1 cellular context compared by ENCODE assay signal in the genomic region with DNA sequence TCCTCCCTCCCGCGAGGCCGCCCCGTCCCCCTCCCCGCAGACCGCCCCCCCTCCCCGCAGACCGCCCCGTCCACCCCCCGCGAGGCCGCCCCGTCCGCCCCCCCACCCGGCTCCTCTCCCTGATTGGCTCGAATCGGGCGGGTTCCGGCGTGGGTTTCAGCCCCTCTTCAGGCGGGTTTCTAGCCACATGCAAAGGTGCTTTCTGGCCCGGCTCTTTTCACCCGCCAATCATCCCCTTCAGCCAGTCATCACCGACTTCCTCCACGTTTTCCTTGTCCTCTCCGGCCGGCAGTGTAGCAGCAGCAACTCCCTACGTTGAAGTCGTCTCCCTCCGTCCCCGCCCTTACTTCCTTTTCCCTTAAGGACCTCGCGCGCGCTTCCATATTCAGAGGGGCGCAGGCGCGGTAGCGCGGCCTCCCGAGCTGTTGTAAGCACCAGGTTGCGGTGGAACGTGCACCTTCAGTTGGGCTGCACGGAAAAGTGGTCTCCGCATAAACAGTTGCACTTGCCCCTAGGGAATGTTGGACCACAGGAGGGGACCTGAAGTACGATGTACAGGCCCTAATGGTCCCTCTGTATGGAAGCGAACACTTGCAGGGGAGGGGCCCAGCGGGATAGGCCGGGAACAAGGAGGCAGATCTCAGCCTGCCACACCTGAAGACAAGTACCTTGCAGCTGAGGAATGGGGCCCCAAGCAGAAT.
TF ChIP-seq lines count a peak whose summit lies in the region.

No MANE protein-coding gene starts in this region.

TF ChIP-seq in GM23338, 12 proteins besides CTCF, POLR2A, EP300 and RAD21:
- TF ChIP-seq, protein P1, sequence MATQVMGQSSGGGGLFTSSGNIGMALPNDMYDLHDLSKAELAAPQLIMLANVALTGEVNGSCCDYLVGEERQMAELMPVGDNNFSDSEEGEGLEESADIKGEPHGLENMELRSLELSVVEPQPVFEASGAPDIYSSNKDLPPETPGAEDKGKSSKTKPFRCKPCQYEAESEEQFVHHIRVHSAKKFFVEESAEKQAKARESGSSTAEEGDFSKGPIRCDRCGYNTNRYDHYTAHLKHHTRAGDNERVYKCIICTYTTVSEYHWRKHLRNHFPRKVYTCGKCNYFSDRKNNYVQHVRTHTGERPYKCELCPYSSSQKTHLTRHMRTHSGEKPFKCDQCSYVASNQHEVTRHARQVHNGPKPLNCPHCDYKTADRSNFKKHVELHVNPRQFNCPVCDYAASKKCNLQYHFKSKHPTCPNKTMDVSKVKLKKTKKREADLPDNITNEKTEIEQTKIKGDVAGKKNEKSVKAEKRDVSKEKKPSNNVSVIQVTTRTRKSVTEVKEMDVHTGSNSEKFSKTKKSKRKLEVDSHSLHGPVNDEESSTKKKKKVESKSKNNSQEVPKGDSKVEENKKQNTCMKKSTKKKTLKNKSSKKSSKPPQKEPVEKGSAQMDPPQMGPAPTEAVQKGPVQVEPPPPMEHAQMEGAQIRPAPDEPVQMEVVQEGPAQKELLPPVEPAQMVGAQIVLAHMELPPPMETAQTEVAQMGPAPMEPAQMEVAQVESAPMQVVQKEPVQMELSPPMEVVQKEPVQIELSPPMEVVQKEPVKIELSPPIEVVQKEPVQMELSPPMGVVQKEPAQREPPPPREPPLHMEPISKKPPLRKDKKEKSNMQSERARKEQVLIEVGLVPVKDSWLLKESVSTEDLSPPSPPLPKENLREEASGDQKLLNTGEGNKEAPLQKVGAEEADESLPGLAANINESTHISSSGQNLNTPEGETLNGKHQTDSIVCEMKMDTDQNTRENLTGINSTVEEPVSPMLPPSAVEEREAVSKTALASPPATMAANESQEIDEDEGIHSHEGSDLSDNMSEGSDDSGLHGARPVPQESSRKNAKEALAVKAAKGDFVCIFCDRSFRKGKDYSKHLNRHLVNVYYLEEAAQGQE (IDR thresholded peaks at IDR 0.05; ENCODE audit: unreplicated experiment) = no peak
- TF ChIP-seq, protein P2, sequence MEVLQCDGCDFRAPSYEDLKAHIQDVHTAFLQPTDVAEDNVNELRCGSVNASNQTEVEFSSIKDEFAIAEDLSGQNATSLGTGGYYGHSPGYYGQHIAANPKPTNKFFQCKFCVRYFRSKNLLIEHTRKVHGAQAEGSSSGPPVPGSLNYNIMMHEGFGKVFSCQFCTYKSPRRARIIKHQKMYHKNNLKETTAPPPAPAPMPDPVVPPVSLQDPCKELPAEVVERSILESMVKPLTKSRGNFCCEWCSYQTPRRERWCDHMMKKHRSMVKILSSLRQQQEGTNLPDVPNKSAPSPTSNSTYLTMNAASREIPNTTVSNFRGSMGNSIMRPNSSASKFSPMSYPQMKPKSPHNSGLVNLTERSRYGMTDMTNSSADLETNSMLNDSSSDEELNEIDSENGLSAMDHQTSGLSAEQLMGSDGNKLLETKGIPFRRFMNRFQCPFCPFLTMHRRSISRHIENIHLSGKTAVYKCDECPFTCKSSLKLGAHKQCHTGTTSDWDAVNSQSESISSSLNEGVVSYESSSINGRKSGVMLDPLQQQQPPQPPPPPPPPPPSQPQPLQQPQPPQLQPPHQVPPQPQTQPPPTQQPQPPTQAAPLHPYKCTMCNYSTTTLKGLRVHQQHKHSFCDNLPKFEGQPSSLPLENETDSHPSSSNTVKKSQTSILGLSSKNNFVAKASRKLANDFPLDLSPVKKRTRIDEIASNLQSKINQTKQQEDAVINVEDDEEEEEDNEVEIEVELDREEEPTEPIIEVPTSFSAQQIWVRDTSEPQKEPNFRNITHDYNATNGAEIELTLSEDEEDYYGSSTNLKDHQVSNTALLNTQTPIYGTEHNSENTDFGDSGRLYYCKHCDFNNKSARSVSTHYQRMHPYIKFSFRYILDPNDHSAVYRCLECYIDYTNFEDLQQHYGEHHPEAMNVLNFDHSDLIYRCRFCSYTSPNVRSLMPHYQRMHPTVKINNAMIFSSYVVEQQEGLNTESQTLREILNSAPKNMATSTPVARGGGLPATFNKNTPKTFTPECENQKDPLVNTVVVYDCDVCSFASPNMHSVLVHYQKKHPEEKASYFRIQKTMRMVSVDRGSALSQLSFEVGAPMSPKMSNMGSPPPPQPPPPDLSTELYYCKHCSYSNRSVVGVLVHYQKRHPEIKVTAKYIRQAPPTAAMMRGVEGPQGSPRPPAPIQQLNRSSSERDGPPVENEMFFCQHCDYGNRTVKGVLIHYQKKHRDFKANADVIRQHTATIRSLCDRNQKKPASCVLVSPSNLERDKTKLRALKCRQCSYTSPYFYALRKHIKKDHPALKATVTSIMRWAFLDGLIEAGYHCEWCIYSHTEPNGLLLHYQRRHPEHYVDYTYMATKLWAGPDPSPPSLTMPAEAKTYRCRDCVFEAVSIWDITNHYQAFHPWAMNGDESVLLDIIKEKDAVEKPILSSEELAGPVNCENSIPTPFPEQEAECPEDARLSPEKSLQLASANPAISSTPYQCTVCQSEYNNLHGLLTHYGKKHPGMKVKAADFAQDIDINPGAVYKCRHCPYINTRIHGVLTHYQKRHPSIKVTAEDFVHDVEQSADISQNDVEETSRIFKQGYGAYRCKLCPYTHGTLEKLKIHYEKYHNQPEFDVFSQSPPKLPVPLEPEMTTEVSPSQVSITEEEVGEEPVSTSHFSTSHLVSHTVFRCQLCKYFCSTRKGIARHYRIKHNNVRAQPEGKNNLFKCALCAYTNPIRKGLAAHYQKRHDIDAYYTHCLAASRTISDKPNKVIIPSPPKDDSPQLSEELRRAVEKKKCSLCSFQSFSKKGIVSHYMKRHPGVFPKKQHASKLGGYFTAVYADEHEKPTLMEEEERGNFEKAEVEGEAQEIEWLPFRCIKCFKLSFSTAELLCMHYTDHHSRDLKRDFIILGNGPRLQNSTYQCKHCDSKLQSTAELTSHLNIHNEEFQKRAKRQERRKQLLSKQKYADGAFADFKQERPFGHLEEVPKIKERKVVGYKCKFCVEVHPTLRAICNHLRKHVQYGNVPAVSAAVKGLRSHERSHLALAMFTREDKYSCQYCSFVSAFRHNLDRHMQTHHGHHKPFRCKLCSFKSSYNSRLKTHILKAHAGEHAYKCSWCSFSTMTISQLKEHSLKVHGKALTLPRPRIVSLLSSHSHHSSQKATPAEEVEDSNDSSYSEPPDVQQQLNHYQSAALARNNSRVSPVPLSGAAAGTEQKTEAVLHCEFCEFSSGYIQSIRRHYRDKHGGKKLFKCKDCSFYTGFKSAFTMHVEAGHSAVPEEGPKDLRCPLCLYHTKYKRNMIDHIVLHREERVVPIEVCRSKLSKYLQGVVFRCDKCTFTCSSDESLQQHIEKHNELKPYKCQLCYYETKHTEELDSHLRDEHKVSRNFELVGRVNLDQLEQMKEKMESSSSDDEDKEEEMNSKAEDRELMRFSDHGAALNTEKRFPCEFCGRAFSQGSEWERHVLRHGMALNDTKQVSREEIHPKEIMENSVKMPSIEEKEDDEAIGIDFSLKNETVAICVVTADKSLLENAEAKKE (CRISPR knock-in tag; IDR thresholded peaks at IDR 0.05) = no peak
- TF ChIP-seq POLR2AphosphoS5 (IDR thresholded peaks at IDR 0.05; ENCODE audit: low read depth) (peak; percentile 99), EZH2phosphoT487 (IDR thresholded peaks at IDR 0.05; ENCODE audit: unreplicated experiment) (no peak), JUNB (IDR thresholded peaks at IDR 0.05; ENCODE audit: unreplicated experiment) (no peak), CREB1 (CRISPR knock-in tag; IDR thresholded peaks at IDR 0.05; ENCODE audit: low read depth) (peak; percentile 72), STAT1 (IDR thresholded peaks at IDR 0.05; ENCODE audit: unreplicated experiment) (no peak), ZNF331 (CRISPR knock-in tag; IDR thresholded peaks at IDR 0.05; ENCODE audit: low read depth) (no peak), NANOG (IDR thresholded peaks at IDR 0.05; ENCODE audit: borderline replicate concordance) (no peak), EZH2 (IDR thresholded peaks at IDR 0.05; ENCODE audit: low read depth, unreplicated experiment) (no peak), ZNF114 (CRISPR knock-in tag; IDR thresholded peaks at IDR 0.05) (no peak)
- TF ChIP-seq, protein P3, sequence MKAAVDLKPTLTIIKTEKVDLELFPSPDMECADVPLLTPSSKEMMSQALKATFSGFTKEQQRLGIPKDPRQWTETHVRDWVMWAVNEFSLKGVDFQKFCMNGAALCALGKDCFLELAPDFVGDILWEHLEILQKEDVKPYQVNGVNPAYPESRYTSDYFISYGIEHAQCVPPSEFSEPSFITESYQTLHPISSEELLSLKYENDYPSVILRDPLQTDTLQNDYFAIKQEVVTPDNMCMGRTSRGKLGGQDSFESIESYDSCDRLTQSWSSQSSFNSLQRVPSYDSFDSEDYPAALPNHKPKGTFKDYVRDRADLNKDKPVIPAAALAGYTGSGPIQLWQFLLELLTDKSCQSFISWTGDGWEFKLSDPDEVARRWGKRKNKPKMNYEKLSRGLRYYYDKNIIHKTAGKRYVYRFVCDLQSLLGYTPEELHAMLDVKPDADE (IDR thresholded peaks at IDR 0.05) = peak; percentile 74
